ENCODE assay signal across 8 cellular contexts in genomic region chr16:17070882-17071592, GRCh38.
DNase-seq lines count a peak whose midpoint lies in the region; ATAC-seq and TF ChIP-seq lines count a peak whose summit lies in the region.

No MANE protein-coding gene starts in this region.

- peak overlapping the region; percentile 53 to 81 (median 66) for H3K27ac ChIP-seq in esophagus squamous epithelium

- no peaks in the 10 kb centered on the region for H3K27me3 ChIP-seq in esophagus squamous epithelium

- no peaks in the 10 kb centered on the region for H3K27me3 Mint-ChIP-seq in activated CD8-positive, alpha-beta T cell treated with anti-CD3 and anti-CD28 coated beads for 36 hours

- H3K9me3 Mint-ChIP-seq in activated CD8-positive, alpha-beta T cell treated with anti-CD3 and anti-CD28 coated beads for 36 hours, result no peaks in the 10 kb centered on the region

- POLR2A ChIA-PET in activated CD8-positive, alpha-beta T cell treated with anti-CD3 and anti-CD28 coated beads for 36 hours (lab: Charles Lee), result interaction anchor here (0.7 to 1.0 kb wide), 2 partner anchors 44 to 57 kb away, joined by 3 read pairs; no protein-coding TSS in a partner anchor

- peaks cover 0 to 24% (median 7%) of the 10 kb centered on the region in 3 donors for H3K4me1 ChIP-seq in esophagus squamous epithelium

- H3K4me3 Mint-ChIP-seq in activated CD8-positive, alpha-beta T cell treated with anti-CD3 and anti-CD28 coated beads for 36 hours, result peak overlapping the region; percentile 61

- intact Hi-C loops in activated CD8-positive, alpha-beta T cell treated with anti-CD3 and anti-CD28 coated beads for 36 hours (cut with micrococcal nuclease), result no loop called here
- intact Hi-C loops in esophagus squamous epithelium (cut with DNase I), result no loop called here

- CTCF ChIA-PET in activated CD8-positive, alpha-beta T cell treated with anti-CD3 and anti-CD28 coated beads for 36 hours (lab: Charles Lee), result no interaction called here

- ATAC-seq in GM19025 (IDR thresholded peaks at IDR 0.05; ENCODE audit: low read depth, unreplicated experiment), result peak; percentile 76
- ATAC-seq in HG02981 (IDR thresholded peaks at IDR 0.05; ENCODE audit: unreplicated experiment), result peak; percentile 78
- peak; percentile 87 for ATAC-seq in activated CD8-positive, alpha-beta T cell treated with anti-CD3 and anti-CD28 coated beads for 36 hours

- H3K4me3 ChIP-seq in esophagus squamous epithelium, result peak overlapping the region in 3 of 4 donors; percentile 8 to 37 (median 13)

- DNase-seq in NCI-H2227 (lab: John Stamatoyannopoulos, UW; ENCODE audit: unreplicated experiment), result peak; percentile 91
- DNase-seq in activated CD8-positive, alpha-beta T cell treated with anti-CD3 and anti-CD28 coated beads for 36 hours, result peak; percentile 97
- DNase-seq in esophagus squamous epithelium (lab: John Stamatoyannopoulos, UW), result peak; percentile 18
- peak; percentile 84 for DNase-seq in stimulated activated CD4-positive, alpha-beta T cell treated with anti-CD3 and anti-CD28 coated beads, Interleukin-1b, Interleukin-23, amount 100 ng/mL, for 48 hours
- no peak for DNase-seq in GM03348 (ENCODE audit: low spot score)
- no peak for DNase-seq in GDM1 (lab: John Stamatoyannopoulos, UW)

- WGBS in esophagus squamous epithelium, 2 donors, result 6 to 10% methylated on average over 13 of the region's 16 CpGs

- no peak for TF ChIP-seq POLR2A in esophagus squamous epithelium (IDR thresholded peaks at IDR 0.05)

- no peaks in the 10 kb centered on the region for H3K9me3 ChIP-seq in esophagus squamous epithelium

- no peaks in the 10 kb centered on the region for H3K36me3 Mint-ChIP-seq in activated CD8-positive, alpha-beta T cell treated with anti-CD3 and anti-CD28 coated beads for 36 hours (ENCODE audit: low read depth)

- no peaks in the 10 kb centered on the region for H3K36me3 ChIP-seq in esophagus squamous epithelium

- no peak for TF ChIP-seq CTCF in activated CD8-positive, alpha-beta T cell treated with anti-CD3 and anti-CD28 coated beads for 36 hours (IDR thresholded peaks at IDR 0.05)
- peak in 1 of 6 experiments; percentile 4 for TF ChIP-seq CTCF in esophagus squamous epithelium (IDR thresholded peaks at IDR 0.05)

- peaks cover 21% of the 10 kb centered on the region for H3K4me1 Mint-ChIP-seq in activated CD8-positive, alpha-beta T cell treated with anti-CD3 and anti-CD28 coated beads for 36 hours (ENCODE audit: low read depth)

- H3K27ac Mint-ChIP-seq in activated CD8-positive, alpha-beta T cell treated with anti-CD3 and anti-CD28 coated beads for 36 hours, result peak overlapping the region; percentile 82

Comparison
In these comparisons a context has a peak if more than half of its experiments do, and no peak if none do; other contexts are left out.
1. DNase-seq: peak in NCI-H2227 (single experiment), activated CD8-positive, alpha-beta T cell treated with anti-CD3 and anti-CD28 coated beads for 36 hours (single experiment), esophagus squamous epithelium (single experiment) and stimulated activated CD4-positive, alpha-beta T cell treated with anti-CD3 and anti-CD28 coated beads, Interleukin-1b, Interleukin-23, amount 100 ng/mL, for 48 hours (single experiment); none in GM03348 (single experiment) and GDM1 (single experiment).
2. Peak in every context shown above with its lines, with median percentiles within 50 percentile points of each other: ATAC-seq.